12 cellular contexts compared by ENCODE assay signal in the genomic region with DNA sequence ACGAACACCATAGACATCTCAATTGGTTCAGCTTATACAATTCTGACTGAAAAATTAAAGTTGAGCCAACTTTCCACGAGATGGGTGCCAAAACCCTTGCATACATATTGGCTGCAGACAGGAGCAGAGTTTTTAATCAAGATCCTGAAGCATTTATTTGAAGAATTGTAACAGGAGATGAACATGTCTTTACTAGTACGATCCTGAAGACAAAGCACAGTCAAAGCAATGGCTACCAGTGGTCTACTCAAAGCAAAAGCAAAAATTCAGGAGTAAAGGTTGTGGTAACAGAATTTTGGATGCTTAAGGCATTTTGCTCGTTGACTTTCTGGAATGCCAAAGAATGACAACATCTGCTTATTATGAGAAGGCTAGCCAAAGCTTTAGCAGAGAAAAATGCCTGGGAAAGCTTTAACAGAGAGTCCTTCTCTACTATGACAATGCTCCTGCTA. TPM values are rescaled to one million over a fixed set of nuclear protein-coding genes. Genes with fewer than 3 reads are reported as not detected.
DNase-seq lines count a peak whose midpoint lies in the region; ATAC-seq and TF ChIP-seq lines count a peak whose summit lies in the region.
"Had no signal": no experiment of that assay in that cellular context is flagged by ENCODE, and none has a peak within 500 bp of the region (broad histone marks: within the 10 kb centered on the region; RNA-seq: fewer than 3 reads in every experiment).

No MANE protein-coding gene starts in this region.

- 78 to 88% (median 82%) methylated on average over 4 of the region's 4 CpGs for WGBS in spleen, 5 donors

- DNase-seq in AG08395 (ENCODE audit: low spot score) (peak; percentile 57), T-helper 17 cell (no peak), foreskin fibroblast (peak; percentile 21 to 66), osteoblast (ENCODE audit: insufficient read length, low spot score, missing footprints) (peak; percentile 72), spleen (no peak)
- no peak for DNase-seq in effector CD8-positive, alpha-beta T cell (lab: John Stamatoyannopoulos, UW)
- DNase-seq: activated naive CD4-positive, alpha-beta T cell treated with anti-CD3 and anti-CD28 coated beads for 36 hours; NCI-H2227 treated with DMSO at 0.1 percent for 48 hours had no signal

- H3K27ac ChIP-seq in osteoblast (ENCODE audit: low read depth, low read length) (peak overlapping the region; percentile 50), spleen (no peak overlapping the region)
- H3K27ac ChIP-seq: C4-2B, SJSA1 had no signal

- peak overlapping the region; percentile 33 for H2AFZ ChIP-seq in osteoblast (ENCODE audit: low read length)

- H3K4me2 ChIP-seq in osteoblast (ENCODE audit: insufficient read depth, low read length), result peak overlapping the region; percentile 59

- H3K4me3 Mint-ChIP-seq in T-helper 17 cell, result no peak overlapping the region
- H3K4me3 Mint-ChIP-seq: activated naive CD4-positive, alpha-beta T cell treated with anti-CD3 and anti-CD28 coated beads for 36 hours had no signal

- H3K9me3 ChIP-seq in T-helper 17 cell (ENCODE audit: control insufficient read depth, low read length, poor library complexity, severe bottlenecking), result no peaks in the 10 kb centered on the region
- no peaks in the 10 kb centered on the region for H3K9me3 ChIP-seq in osteoblast (ENCODE audit: low read depth, low read length)
- H3K9me3 ChIP-seq in spleen, result peaks cover 0 to 7% (median 0%) of the 10 kb centered on the region in 8 donors
- H3K9me3 ChIP-seq: SJSA1 had no signal

- H3K27ac Mint-ChIP-seq in T-helper 17 cell, result peak overlapping the region; percentile 61
- H3K27ac Mint-ChIP-seq: activated naive CD4-positive, alpha-beta T cell treated with anti-CD3 and anti-CD28 coated beads for 36 hours had no signal

- H3K27me3 Mint-ChIP-seq in T-helper 17 cell, result no peaks in the 10 kb centered on the region

- H3K4me1 ChIP-seq in osteoblast (ENCODE audit: insufficient read depth, low read length) (peaks cover 14% of the 10 kb centered on the region), spleen (peaks cover 4 to 56% (median 22%) of the 10 kb centered on the region in 6 donors)
- H3K4me1 ChIP-seq: SJSA1 had no signal

- ATAC-seq in T-helper 17 cell (no peak), GM19397 (IDR thresholded peaks at IDR 0.05; ENCODE audit: unreplicated experiment) (no peak), GM19328 (IDR thresholded peaks at IDR 0.05; ENCODE audit: unreplicated experiment) (no peak)

- intact Hi-C loops in spleen (cut with DNase I; ENCODE audit: low total_unique reads), result no loop called here

- no peak for TF ChIP-seq POLR2A in spleen (IDR thresholded peaks at IDR 0.05)

- H3K4me3 ChIP-seq in foreskin fibroblast (ENCODE audit: low read depth in 1 of 2, low read length in 2 of 2) (peak overlapping the region in 1 of 2 donors; percentile 3), osteoblast (ENCODE audit: insufficient read depth, low read length) (peak overlapping the region; percentile 33), spleen (no peak overlapping the region)
- H3K4me3 ChIP-seq: SJSA1 had no signal

- H3K27me3 ChIP-seq in osteoblast (ENCODE audit: insufficient read depth, low read length), result no peaks in the 10 kb centered on the region
- no peaks in the 10 kb centered on the region for H3K27me3 ChIP-seq in spleen (replicated peaks in 1 of 7)
- H3K27me3 ChIP-seq: SJSA1 had no signal

- peaks cover 2% of the 10 kb centered on the region for H3K36me3 Mint-ChIP-seq in T-helper 17 cell (ENCODE audit: low read depth)

- H3K4me1 Mint-ChIP-seq in T-helper 17 cell, result peaks cover 29% of the 10 kb centered on the region

- H4K20me1 ChIP-seq in osteoblast (ENCODE audit: insufficient read depth, low read length), result peaks cover 5% of the 10 kb centered on the region

- H3K79me2 ChIP-seq in osteoblast (ENCODE audit: insufficient read depth, low read length), result peaks cover 77% of the 10 kb centered on the region

- TF ChIP-seq CTCF in foreskin fibroblast (IDR thresholded peaks at IDR 0.05; ENCODE audit: low read depth, low read length), result no peak
- TF ChIP-seq CTCF in osteoblast (IDR thresholded peaks at IDR 0.05; ENCODE audit: extremely low read depth, low read depth, low read length), result no peak
- no peak for TF ChIP-seq CTCF in spleen (IDR thresholded peaks at IDR 0.05 in 8 of 11, conservative IDR thresholded peaks at IDR 0.05 in 3 of 11)

- H3K36me3 ChIP-seq in osteoblast (ENCODE audit: insufficient read depth, low read length) (no peaks in the 10 kb centered on the region), spleen (peaks cover 0 to 12% (median 0%) of the 10 kb centered on the region in 6 donors)
- H3K36me3 ChIP-seq: SJSA1 had no signal

RNA-seq across cellular contexts. Expression of a gene that starts 20.7 kb away (rescaled TPM):
- total RNA-seq in T-helper 17 cell, result 10 to 100 TPM; 40.7 to 48.0 TPM
- 42.0 and 50.4 TPM in 2 replicates for total RNA-seq in osteoblast
- total RNA-seq in spleen, result 10 to 100 TPM; 37.9 to 69.4 (median 49.7) TPM
- polyA plus RNA-seq in spleen, result 10 to 100 TPM; 10.1 to 13.4 (median 12.5) TPM

Comparison
In these comparisons a context has a peak if more than half of its experiments do, and no peak if none do; other contexts are left out.
1. DNase-seq: peak in AG08395 (single experiment), foreskin fibroblast (2 of 2) and osteoblast (single experiment); none in T-helper 17 cell (0 of 3), effector CD8-positive, alpha-beta T cell (single experiment) and spleen (single experiment).